Comparison of ENCODE assay signal across 8 cellular contexts in genomic region chr17:75036643-75037268, GRCh38. TPM values are rescaled to one million over a fixed set of nuclear protein-coding genes. Genes with fewer than 3 reads are reported as not detected.
DNase-seq lines count a peak whose midpoint lies in the region; ATAC-seq and TF ChIP-seq lines count a peak whose summit lies in the region.

No MANE protein-coding gene starts in this region.

- peak; percentile 85 for DNase-seq in DMS53 (lab: John Stamatoyannopoulos, UW)
- DNase-seq in PC-9: peak in 1 of 2 experiments; percentile 38
- peak; percentile 91 for DNase-seq in activated effector memory CD4-positive, alpha-beta T cell treated with anti-CD3 and anti-CD28 coated beads, Interleukin-2, amount 50 U/mL, for 16 hours
- peak; percentile 86 to 92 for DNase-seq in heart right ventricle
- no peak for DNase-seq in SW 1271 (lab: John Stamatoyannopoulos, UW)

- no peak overlapping the region for H2AFZ ChIP-seq in PC-9

- H3K27ac ChIP-seq in PC-9: 0 out of 2 replicates have a peak overlapping the region, but pooled peaks have one; percentile 17
- H3K27ac ChIP-seq in heart right ventricle: peak overlapping the region; percentile 36 to 90 (median 84)
- H3K27ac ChIP-seq in skin epidermis: peak overlapping the region in 16 of 21 experiments; percentile 3 to 89 (median 74)

- H3K27me3 ChIP-seq in PC-9 (ENCODE audit: insufficient read depth, low read depth) (no peaks in the 10 kb centered on the region), heart right ventricle (no peaks in the 10 kb centered on the region)

- H3K79me2 ChIP-seq in PC-9 (ENCODE audit: low read depth): no peaks in the 10 kb centered on the region

- H3K36me3 ChIP-seq in PC-9 (ENCODE audit: low read depth): peaks cover 11% of the 10 kb centered on the region; the same call in 1 of the 2 replicates
- peaks cover 0 to 43% (median 28%) of the 10 kb centered on the region in 9 donors for H3K36me3 ChIP-seq in heart right ventricle

- peaks cover 46% of the 10 kb centered on the region for H3F3A ChIP-seq in PC-9 (ENCODE audit: insufficient read depth, low read depth)

- no peak overlapping the region; the same call in 1 of the 2 replicates for H3K4me3 ChIP-seq in PC-9
- H3K4me3 ChIP-seq in heart right ventricle: peak overlapping the region in 6 of 10 donors; percentile 4 to 72 (median 24)
- H3K4me3 ChIP-seq in skin epidermis: peak overlapping the region in 1 of 7 experiments; percentile 2

- peak overlapping the region; percentile 72 for H3K4me2 ChIP-seq in PC-9

- H3K9me2 ChIP-seq in PC-9 (ENCODE audit: insufficient read depth): no peaks in the 10 kb centered on the region

- intact Hi-C loops in PC-9 (cut with micrococcal nuclease; ENCODE audit: unreplicated experiment) (loop anchor here (10.0 kb wide), 1 partner anchor 168 kb away; the partner anchor contains the start of gene NUP85), heart right ventricle (cut with DNase I) (loop anchor here in 1 of 10 donors (10.0 kb wide), 1 partner anchor 52 kb away; the partner anchor contains the start of gene CDR2L)

- POLR2A ChIA-PET in PC-9 (lab: Charles Lee; ENCODE audit: unreplicated experiment): interaction anchor here (0.6 kb wide), 1 partner anchor 1184 kb away, joined by 3 read pairs; no protein-coding TSS in a partner anchor

- CTCF ChIA-PET in PC-9 (lab: Charles Lee): interaction anchor here (0.9 to 1.4 kb wide), 2 partner anchors 75 to 123 kb away, joined by 4 to 8 read pairs; no protein-coding TSS in a partner anchor

- BruUV-seq in PC-9 (replicated peaks; lab: Mats Ljungman, UMichigan): no TSS peak

- 56 to 61% methylated on average over 27 of the region's 27 CpGs for WGBS in heart right ventricle, 2 donors

- no peak for TF ChIP-seq CTCF in PC-9 (conservative IDR thresholded peaks at IDR 0.05)
- no peak for TF ChIP-seq CTCF in heart right ventricle (IDR thresholded peaks at IDR 0.05)

- H4K20me1 ChIP-seq in PC-9 (ENCODE audit: insufficient read depth): no peaks in the 10 kb centered on the region

- H3K4me1 ChIP-seq in PC-9 (replicated peaks; ENCODE audit: insufficient read depth) (peaks cover 30% of the 10 kb centered on the region), heart right ventricle (peaks cover 0 to 54% (median 44%) of the 10 kb centered on the region in 9 donors)

- H3K9me3 ChIP-seq in PC-9 (ENCODE audit: insufficient read depth, low read depth): no peaks in the 10 kb centered on the region
- H3K9me3 ChIP-seq in heart right ventricle: no peaks in the 10 kb centered on the region

- ATAC-seq in heart right ventricle (peak; percentile 14 to 71 (median 56)), HG02870 (IDR thresholded peaks at IDR 0.05; ENCODE audit: unreplicated experiment) (no peak), HG02885 (IDR thresholded peaks at IDR 0.05; ENCODE audit: poor library complexity, unreplicated experiment) (no peak)

RNA-seq across cellular contexts. Expression of gene ATP5PD, which starts 10.0 kb away (rescaled TPM):
- total RNA-seq in PC-9 (2021): 306 and 336 TPM in 2 replicates
- 1,000 to 10,000 TPM in 1 of 10 donors, 100 to 1,000 TPM in 9; 678 to 1,003 (median 867) TPM for total RNA-seq in heart right ventricle
- polyA plus RNA-seq in heart right ventricle: 1,000 to 10,000 TPM in 1 of 2 donors, 100 to 1,000 TPM in 1; 870 to 2,296 TPM

RNA-seq across cellular contexts. Expression of gene KCTD2, which starts 10.3 kb away (rescaled TPM):
- total RNA-seq in PC-9 (2021) (18.4 and 18.6 TPM in 2 replicates), heart right ventricle (10 to 100 TPM; 19.6 to 41.1 (median 29.6) TPM)
- polyA plus RNA-seq in heart right ventricle: 10 to 100 TPM; 11.8 to 19.2 TPM

RNA-seq across cellular contexts. Expression of gene MRPL58, which starts 24.3 kb away (rescaled TPM):
- total RNA-seq in PC-9 (2021) (42.8 and 48.4 TPM in 2 replicates), heart right ventricle (10 to 100 TPM; 43.7 to 64.1 (median 51.7) TPM)
- 10 to 100 TPM; 71.8 to 72.3 TPM for polyA plus RNA-seq in heart right ventricle

RNA-seq across cellular contexts. Expression of gene CDR2L, which starts 49.3 kb away (rescaled TPM):
- total RNA-seq in PC-9 (2021) (15.1 and 22.8 TPM in 2 replicates), heart right ventricle (10 to 100 TPM; 10.8 to 25.3 (median 16.3) TPM)
- 10 to 100 TPM in 1 of 2 donors, 1 to 10 TPM in 1; 8.5 to 11.9 TPM for polyA plus RNA-seq in heart right ventricle

RNA-seq across cellular contexts. Expression of gene SLC16A5, which starts 51.0 kb away (rescaled TPM):
- total RNA-seq in PC-9 (2021): 70.2 and 88.5 TPM in 2 replicates
- total RNA-seq in heart right ventricle: 10 to 100 TPM in 8 of 10 donors, 1 to 10 TPM in 2; 7.5 to 17.4 (median 11.9) TPM
- 10 to 100 TPM in 1 of 2 donors, 1 to 10 TPM in 1; 3.6 to 12.4 TPM for polyA plus RNA-seq in heart right ventricle

Comparison
In these comparisons a context has a peak if more than half of its experiments do, and no peak if none do; other contexts are left out.
1. DNase-seq: peak in DMS53 (single experiment), activated effector memory CD4-positive, alpha-beta T cell treated with anti-CD3 and anti-CD28 coated beads, Interleukin-2, amount 50 U/mL, for 16 hours (single experiment) and heart right ventricle (2 of 2); none in SW 1271 (0 of 2).
2. H3K27ac ChIP-seq: peak in every context shown above with its lines; median percentile 84 in heart right ventricle; 74 in skin epidermis; 17 in PC-9.
3. ATAC-seq: peak in heart right ventricle (8 of 8); none in HG02870 (single experiment) and HG02885 (single experiment).